14 cellular contexts compared by ENCODE assay signal in genomic region chr1:206736878-206737728, GRCh38. TPM values are rescaled to one million over a fixed set of nuclear protein-coding genes. Genes with fewer than 3 reads are reported as not detected.
A peak's percentile ranks its signal among the peaks of the same experiment; 100 is the strongest.
DNase-seq lines count a peak whose midpoint lies in the region; ATAC-seq, FAIRE-seq and TF ChIP-seq lines count a peak whose summit lies in the region.
"Had no signal": no experiment of that assay in that cellular context is flagged by ENCODE, and none has a peak within 500 bp of the region (broad histone marks: within the 10 kb centered on the region; RNA-seq: fewer than 3 reads in every experiment).

No MANE protein-coding gene starts in this region.

- peaks cover 49% of the 10 kb centered on the region for H3K4me1 ChIP-seq in DND-41 (ENCODE audit: insufficient read depth, low read length)

- POLR2A ChIA-PET in activated naive CD8-positive, alpha-beta T cell treated with anti-CD3 and anti-CD28 coated beads, Interleukin-2, amount 10 ng/mL, durations not matched to agents 7 days and 5 days (lab: Charles Lee): interaction anchor here (0.5 to 1.5 kb wide), 4 partner anchors 18 to 245 kb away, joined by 3 to 4 read pairs (median 3); no protein-coding TSS in a partner anchor

- no peaks in the 10 kb centered on the region for H3K27me3 ChIP-seq in DND-41 (ENCODE audit: insufficient read depth, low read length, poor library complexity)

- H4K20me1 ChIP-seq in DND-41 (ENCODE audit: insufficient read depth, low read length): no peaks in the 10 kb centered on the region

- H3K27ac Mint-ChIP-seq in activated naive CD8-positive, alpha-beta T cell treated with anti-CD3 and anti-CD28 coated beads, Interleukin-2, amount 10 ng/mL, durations not matched to agents 7 days and 5 days: peak overlapping the region; percentile 69
- peak overlapping the region; percentile 52 for H3K27ac Mint-ChIP-seq in progenitor cell of endocrine pancreas

- H3K27me3 Mint-ChIP-seq in activated naive CD8-positive, alpha-beta T cell treated with anti-CD3 and anti-CD28 coated beads, Interleukin-2, amount 10 ng/mL, durations not matched to agents 7 days and 5 days: no peaks in the 10 kb centered on the region
- no peaks in the 10 kb centered on the region for H3K27me3 Mint-ChIP-seq in progenitor cell of endocrine pancreas

- peaks cover 45% of the 10 kb centered on the region for H3K4me1 Mint-ChIP-seq in activated naive CD8-positive, alpha-beta T cell treated with anti-CD3 and anti-CD28 coated beads, Interleukin-2, amount 10 ng/mL, durations not matched to agents 7 days and 5 days
- H3K4me1 Mint-ChIP-seq in progenitor cell of endocrine pancreas (ENCODE audit: low read depth): peaks cover 2% of the 10 kb centered on the region

- H3K36me3 Mint-ChIP-seq in activated naive CD8-positive, alpha-beta T cell treated with anti-CD3 and anti-CD28 coated beads, Interleukin-2, amount 10 ng/mL, durations not matched to agents 7 days and 5 days: peaks cover 14% of the 10 kb centered on the region
- peaks cover 8% of the 10 kb centered on the region for H3K36me3 Mint-ChIP-seq in progenitor cell of endocrine pancreas (ENCODE audit: insufficient read depth)

- no peak overlapping the region for H3K4me2 ChIP-seq in DND-41 (ENCODE audit: insufficient read depth, low read length)
- H3K4me2 ChIP-seq: PC-9 had no signal

- H3K9me3 ChIP-seq in DND-41 (ENCODE audit: insufficient read depth, low read length, severe bottlenecking): no peaks in the 10 kb centered on the region

- FAIRE-seq in RCC 7860 (lab: Jason Lieb, UNC): no peak
- FAIRE-seq: endothelial cell of umbilical vein had no signal

- H3K79me2 ChIP-seq in DND-41 (ENCODE audit: insufficient read depth, low read length): no peaks in the 10 kb centered on the region

- peak overlapping the region; percentile 19 for H3K9ac ChIP-seq in DND-41 (ENCODE audit: low read depth, low read length)

- H3K9me3 Mint-ChIP-seq in activated naive CD8-positive, alpha-beta T cell treated with anti-CD3 and anti-CD28 coated beads, Interleukin-2, amount 10 ng/mL, durations not matched to agents 7 days and 5 days: no peaks in the 10 kb centered on the region
- H3K9me3 Mint-ChIP-seq in progenitor cell of endocrine pancreas (ENCODE audit: low read depth): no peaks in the 10 kb centered on the region

- H3K36me3 ChIP-seq in DND-41 (ENCODE audit: insufficient read depth, low read length): peaks cover 28% of the 10 kb centered on the region

- H3K4me3 ChIP-seq in DND-41 (ENCODE audit: low read depth in 1 of 2, low read length in 2 of 2): no peak overlapping the region
- H3K4me3 ChIP-seq: PC-9 had no signal

- H3K27ac ChIP-seq in DND-41 (ENCODE audit: low read length): peak overlapping the region; percentile 64
- H3K27ac ChIP-seq: PC-9 had no signal

- peak; percentile 25; the same call in 2 of the 3 replicates for ATAC-seq in DND-41 (ENCODE audit: insufficient read depth, low read depth)
- peak; percentile 18 for ATAC-seq in activated naive CD8-positive, alpha-beta T cell treated with anti-CD3 and anti-CD28 coated beads, Interleukin-2, amount 10 ng/mL, durations not matched to agents 7 days and 5 days (ENCODE audit: low read depth)

- TF ChIP-seq CTCF in DND-41 (IDR thresholded peaks at IDR 0.05; ENCODE audit: borderline replicate concordance, extremely low read depth, low read length, poor library complexity, severe bottlenecking): no peak
- no peak for TF ChIP-seq CTCF in progenitor cell of endocrine pancreas (IDR thresholded peaks at IDR 0.05; ENCODE audit: unreplicated experiment)
- TF ChIP-seq CTCF in GM10266 (IDR thresholded peaks at IDR 0.05; ENCODE audit: control insufficient read depth, insufficient read depth, low read depth, missing control alignments): no peak

- H2AFZ ChIP-seq in DND-41 (ENCODE audit: low read depth, low read length): no peak overlapping the region
- H2AFZ ChIP-seq: PC-9 had no signal

- H3K4me3 Mint-ChIP-seq in activated naive CD8-positive, alpha-beta T cell treated with anti-CD3 and anti-CD28 coated beads, Interleukin-2, amount 10 ng/mL, durations not matched to agents 7 days and 5 days: peak overlapping the region; percentile 43
- no peak overlapping the region for H3K4me3 Mint-ChIP-seq in progenitor cell of endocrine pancreas (ENCODE audit: low read depth)

- DNase-seq in DND-41 (peak; percentile 31), T-helper 2 cell (peak in 3 of 5 experiments; percentile 16 to 92 (median 87)), progenitor cell of endocrine pancreas (ENCODE audit: low spot score, unreplicated experiment) (no peak), GM10266 (ENCODE audit: extremely low spot score) (no peak), epidermal melanocyte (ENCODE audit: insufficient read length, low spot score) (no peak), RCC 7860 (ENCODE audit: low spot score) (no peak), AML-193 (lab: John Stamatoyannopoulos, UW) (no peak)
- no peak for DNase-seq in activated naive CD8-positive, alpha-beta T cell treated with anti-CD3 and anti-CD28 coated beads, Interleukin-2, amount 10 ng/mL, durations not matched to agents 7 days and 5 days
- DNase-seq: DMS153, HCEC 1CT, NCI-H1105 treated with DMSO at 0.1 percent for 48 hours, occipital lobe, PC-9 had no signal

RNA-seq across cellular contexts. Expression of gene IL19, which starts 33.5 kb away (rescaled TPM):
- total RNA-seq in activated naive CD8-positive, alpha-beta T cell treated with anti-CD3 and anti-CD28 coated beads, Interleukin-2, amount 10 ng/mL, durations not matched to agents 7 days and 5 days: not detected
- total RNA-seq in progenitor cell of endocrine pancreas: not detected in 2 replicates
- total RNA-seq: endothelial cell of umbilical vein, occipital lobe, PC-9 had no signal

RNA-seq across cellular contexts. Expression of gene IL10, which starts 35.2 kb away (rescaled TPM):
- total RNA-seq in activated naive CD8-positive, alpha-beta T cell treated with anti-CD3 and anti-CD28 coated beads, Interleukin-2, amount 10 ng/mL, durations not matched to agents 7 days and 5 days: under 1 TPM in 1 of 2 experiments, not detected in 1; 0.17 TPM
- not detected in 2 replicates for total RNA-seq in progenitor cell of endocrine pancreas
- total RNA-seq: endothelial cell of umbilical vein, occipital lobe, PC-9 had no signal

RNA-seq across cellular contexts. Expression of gene MAPKAPK2, which starts 52.4 kb away (rescaled TPM):
- 10 to 100 TPM; 72.6 to 74.9 TPM for total RNA-seq in activated naive CD8-positive, alpha-beta T cell treated with anti-CD3 and anti-CD28 coated beads, Interleukin-2, amount 10 ng/mL, durations not matched to agents 7 days and 5 days
- 60.8 and 64.9 TPM in 2 replicates for total RNA-seq in progenitor cell of endocrine pancreas

Comparison
In these comparisons a context has a peak if more than half of its experiments do, and no peak if none do; other contexts are left out.
1. DNase-seq: peak in DND-41 (single experiment) and T-helper 2 cell (3 of 5); none in activated naive CD8-positive, alpha-beta T cell treated with anti-CD3 and anti-CD28 coated beads, Interleukin-2, amount 10 ng/mL, durations not matched to agents 7 days and 5 days (single experiment), progenitor cell of endocrine pancreas (single experiment), GM10266 (single experiment), epidermal melanocyte (single experiment), RCC 7860 (single experiment) and AML-193 (0 of 2).